Comparison of ENCODE assay signal across 1 cellular context in genomic region chr19:3500429-3501101, GRCh38.
A peak's percentile ranks its signal among the peaks of the same experiment; 100 is the strongest.
TF ChIP-seq lines count a peak whose summit lies in the region.

TSS of gene DOHH (minus strand) at chr19:3500674. CDS start at chr19:3496814, 3,860 bp downstream.

TF ChIP-seq in GM12878, 131 proteins besides CTCF, POLR2A, EP300 and RAD21 (continued from another document and continues in another):
- TF ChIP-seq IRF3 (IDR thresholded peaks at IDR 0.05), result peak; percentile 67
- no peak for TF ChIP-seq ZBED1 (IDR thresholded peaks at IDR 0.05; ENCODE audit: borderline replicate concordance)
- no peak for TF ChIP-seq NFYA (IDR thresholded peaks at IDR 0.05; ENCODE audit: borderline replicate concordance, low read depth, low read length)
- TF ChIP-seq HDAC6 (IDR thresholded peaks at IDR 0.05; ENCODE audit: unreplicated experiment), result no peak
- peak; percentile 89 for TF ChIP-seq RELA (IDR thresholded peaks at IDR 0.05; ENCODE audit: borderline replicate concordance, partially characterized antibody)
- no peak for TF ChIP-seq ETV6 (conservative IDR thresholded peaks at IDR 0.05 in 1 of 2, IDR thresholded peaks at IDR 0.05 in 1 of 2; ENCODE audit: borderline replicate concordance in 1 of 2, low read depth in 1 of 2)
- TF ChIP-seq ASH2L (IDR thresholded peaks at IDR 0.05; ENCODE audit: borderline replicate concordance, low read depth), result 0 out of 2 replicates have a peak, but pooled peaks have one; percentile 65
- peak; percentile 100 for TF ChIP-seq KLF5 (IDR thresholded peaks at IDR 0.05; ENCODE audit: partially characterized antibody)
- no peak for TF ChIP-seq MYB (IDR thresholded peaks at IDR 0.05; ENCODE audit: borderline replicate concordance, low read depth, low read length)
- peak; percentile 33; the same call in 1 of the 3 replicates for TF ChIP-seq POU2F2 (IDR thresholded peaks at IDR 0.05; ENCODE audit: borderline replicate concordance, low read depth, low read length)
- TF ChIP-seq NFXL1 (IDR thresholded peaks at IDR 0.05; ENCODE audit: borderline replicate concordance), result no peak
- no peak for TF ChIP-seq PAX8 (IDR thresholded peaks at IDR 0.05)
- 0 out of 2 replicates have a peak, but pooled peaks have one; percentile 65 for TF ChIP-seq TCF3 (IDR thresholded peaks at IDR 0.05; ENCODE audit: borderline replicate concordance, insufficient read depth, low read depth, low read length)
- TF ChIP-seq ZNF592 (IDR thresholded peaks at IDR 0.05), result no peak
- TF ChIP-seq PRDM15 (CRISPR knock-in tag; IDR thresholded peaks at IDR 0.05), result no peak
- TF ChIP-seq MEF2A (IDR thresholded peaks at IDR 0.05; ENCODE audit: insufficient read depth, low read depth, low read length), result no peak
- TF ChIP-seq SMAD5 (IDR thresholded peaks at IDR 0.05; ENCODE audit: low read depth), result peak; percentile 83
- TF ChIP-seq ZNF217 (IDR thresholded peaks at IDR 0.05), result no peak
- no peak for TF ChIP-seq CBX5 (IDR thresholded peaks at IDR 0.05; ENCODE audit: low read depth)
- TF ChIP-seq SREBF2 (IDR thresholded peaks at IDR 0.05; ENCODE audit: low read length), result no peak
- no peak for TF ChIP-seq SRF (IDR thresholded peaks at IDR 0.05; ENCODE audit: low read depth in 2 of 2, low read length in 2 of 2)
- peak; percentile 57; the same call in 1 of the 2 replicates for TF ChIP-seq MTA2 (IDR thresholded peaks at IDR 0.05; ENCODE audit: low read depth)
- no peak for TF ChIP-seq ZBTB4 (CRISPR knock-in tag; IDR thresholded peaks at IDR 0.05)
- TF ChIP-seq CREB1 (IDR thresholded peaks at IDR 0.05; ENCODE audit: low read depth), result no peak; the same call in 1 of the 2 replicates
- no peak for TF ChIP-seq SPI1 (IDR thresholded peaks at IDR 0.05; ENCODE audit: borderline replicate concordance, insufficient read depth, low read depth, low read length)
- TF ChIP-seq CHD2 (IDR thresholded peaks at IDR 0.05; ENCODE audit: borderline replicate concordance, low read depth, low read length), result peak; percentile 54; the same call in 1 of the 2 replicates
- TF ChIP-seq IRF4 (IDR thresholded peaks at IDR 0.05; ENCODE audit: low read depth, low read length), result no peak
- TF ChIP-seq CREM (IDR thresholded peaks at IDR 0.05; ENCODE audit: low read depth), result peak; percentile 63; the same call in 1 of the 2 replicates
- peak; percentile 97 for TF ChIP-seq MLLT1 (IDR thresholded peaks at IDR 0.05)
- TF ChIP-seq E4F1 (IDR thresholded peaks at IDR 0.05; ENCODE audit: borderline replicate concordance, partially characterized antibody), result peak; percentile 93
- TF ChIP-seq RELB (IDR thresholded peaks at IDR 0.05; ENCODE audit: low read depth), result peak; percentile 99
- peak; percentile 26; the same call in 1 of the 2 replicates for TF ChIP-seq HDGF (IDR thresholded peaks at IDR 0.05)
- 0 out of 2 replicates have a peak, but pooled peaks have one; percentile 12 for TF ChIP-seq BCL11A (IDR thresholded peaks at IDR 0.05; ENCODE audit: low read depth, low read length)
- peak; percentile 86 for TF ChIP-seq ATF3 (IDR thresholded peaks at IDR 0.05; ENCODE audit: borderline replicate concordance, extremely low read depth, low read depth, low read length)
- TF ChIP-seq YBX1 (IDR thresholded peaks at IDR 0.05), result no peak
- no peak for TF ChIP-seq WRNIP1 (IDR thresholded peaks at IDR 0.05; ENCODE audit: borderline replicate concordance, low read depth, low read length)
- TF ChIP-seq SKIL (IDR thresholded peaks at IDR 0.05; ENCODE audit: low read depth, poor library complexity, severe bottlenecking), result peak; percentile 97
- TF ChIP-seq POLR2AphosphoS5 (IDR thresholded peaks at IDR 0.05; ENCODE audit: low read length), result peak; percentile 82
- TF ChIP-seq NR2C1 (IDR thresholded peaks at IDR 0.05), result peak; percentile 38; the same call in 1 of the 2 replicates
- no peak for TF ChIP-seq ZNF622 (IDR thresholded peaks at IDR 0.05)
